ENCODE assay signal across 25 cellular contexts in genomic region chr5:56229106-56229505, GRCh38. TPM values are rescaled to one million over a fixed set of nuclear protein-coding genes. Genes with fewer than 3 reads are reported as not detected.
"Had no signal": no experiment of that assay in that cellular context is flagged by ENCODE, and none has a peak within 500 bp of the region (broad histone marks: within the 10 kb centered on the region; RNA-seq: fewer than 3 reads in every experiment).

No MANE protein-coding gene starts in this region.

- H3K36me3 Mint-ChIP-seq: natural killer cell had no signal

- ATAC-seq: gastroesophageal sphincter, left lobe of liver, natural killer cell, sciatic nerve had no signal

- H3K4me3 Mint-ChIP-seq: natural killer cell had no signal

- H3K9me3 Mint-ChIP-seq: natural killer cell had no signal

- DNase-seq: colonic mucosa; dermis blood vessel endothelial cell; esophagus squamous epithelium; foreskin fibroblast; glutamatergic neuron; natural killer cell; ovary; spleen; stimulated activated CD4-positive, alpha-beta T cell treated with anti-CD3 and anti-CD28 coated beads, Interleukin-2, amount 100 ng/mL, for 24 hours; stimulated activated CD4-positive, alpha-beta T cell treated with anti-CD3 and anti-CD28 coated beads, Interleukin-4, amount 100 ng/mL, for 4 hours; stimulated activated naive CD4-positive, alpha-beta T cell; stomach; substantia nigra; trophoblast cell had no signal

- H3K4me3 ChIP-seq: colonic mucosa, esophagus squamous epithelium, gastroesophageal sphincter, hepatocyte, ovary, spleen, stomach, thoracic aorta had no signal

- H3K27ac Mint-ChIP-seq: natural killer cell, progenitor cell of endocrine pancreas had no signal

- H3K4me1 Mint-ChIP-seq: natural killer cell had no signal

RNA-seq across cellular contexts. Expression of gene ANKRD55, which starts 4.0 kb away (rescaled TPM):
- total RNA-seq: colonic mucosa, epithelial cell of proximal tubule, kidney epithelial cell, myocyte, progenitor cell of endocrine pancreas, sciatic nerve, skeletal muscle tissue, thoracic aorta, urinary bladder had no signal
